ENCODE assay signal across 14 cellular contexts in the genomic region with DNA sequence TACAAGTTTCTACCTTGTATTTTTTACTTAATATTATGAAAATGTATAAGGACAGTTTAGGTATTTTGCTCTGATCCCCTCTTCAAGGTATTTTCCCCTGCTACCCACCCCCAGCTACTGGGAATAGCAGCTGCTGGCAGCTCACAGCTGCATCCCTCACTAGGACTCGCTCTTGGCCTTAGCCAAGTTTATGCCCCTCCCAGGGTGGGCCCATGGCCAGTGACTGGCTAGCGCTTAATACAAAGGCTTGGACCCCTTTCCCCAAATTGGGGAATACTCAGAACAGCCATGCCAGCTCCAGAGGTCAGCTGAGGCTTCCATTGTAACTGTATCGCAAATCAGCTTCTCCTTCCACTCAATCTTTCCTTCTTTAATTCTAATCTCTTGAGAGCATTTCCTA.
"Had no signal": no experiment of that assay in that cellular context is flagged by ENCODE, and none has a peak within 500 bp of the region (broad histone marks: within the 10 kb centered on the region; RNA-seq: fewer than 3 reads in every experiment).

No MANE protein-coding gene starts in this region.

- H3K4me3 ChIP-seq: coronary artery, dorsolateral prefrontal cortex, heart left ventricle, prostate gland had no signal

- DNase-seq: dorsolateral prefrontal cortex; effector CD8-positive, alpha-beta T cell; heart left ventricle; kidney glomerular epithelial cell; mammary epithelial cell; naive B cell; small intestine; stimulated activated CD4-positive, alpha-beta T cell treated with anti-CD3 and anti-CD28 coated beads, Interleukin-2, amount 100 ng/mL, for 48 hours; stimulated activated naive CD4-positive, alpha-beta T cell treated with Interleukin-2 at 50 U/mL for 16 hours; trophoblast cell had no signal

- ATAC-seq: heart left ventricle, sciatic nerve had no signal

- H3K79me2 ChIP-seq: parathyroid adenoma had no signal

- H2AFZ ChIP-seq: parathyroid adenoma had no signal

- H3K9me3 ChIP-seq: prostate gland had no signal

- H3K27me3 ChIP-seq: heart left ventricle had no signal

- H3K27ac ChIP-seq: dorsolateral prefrontal cortex, heart left ventricle, parathyroid adenoma, prostate gland had no signal

- H3K4me1 ChIP-seq: prostate gland had no signal

- H3K36me3 ChIP-seq: heart left ventricle, prostate gland had no signal

- H3K9ac ChIP-seq: parathyroid adenoma had no signal
